15 cellular contexts compared by ENCODE assay signal in genomic region chr18:35573531-35573930, GRCh38. TPM values are rescaled to one million over a fixed set of nuclear protein-coding genes. Genes with fewer than 3 reads are reported as not detected.
DNase-seq lines count a peak whose midpoint lies in the region; ATAC-seq and TF ChIP-seq lines count a peak whose summit lies in the region.
"Had no signal": no experiment of that assay in that cellular context is flagged by ENCODE, and none has a peak within 500 bp of the region (broad histone marks: within the 10 kb centered on the region; RNA-seq: fewer than 3 reads in every experiment).

No MANE protein-coding gene starts in this region.

- H3K4me1 Mint-ChIP-seq in CD4-positive, alpha-beta T cell (ENCODE audit: low read depth), result peaks cover 13% of the 10 kb centered on the region
- H3K4me1 Mint-ChIP-seq in activated naive CD8-positive, alpha-beta T cell treated with anti-CD3 and anti-CD28 coated beads, Interleukin-2, amount 50 U/mL, for 24 hours, result peaks cover 34% of the 10 kb centered on the region
- no peaks in the 10 kb centered on the region for H3K4me1 Mint-ChIP-seq in WTC11
- H3K4me1 Mint-ChIP-seq: mesothelial cell of epicardium had no signal

- no peak overlapping the region for H3K4me3 Mint-ChIP-seq in CD4-positive, alpha-beta T cell
- no peak overlapping the region for H3K4me3 Mint-ChIP-seq in activated naive CD8-positive, alpha-beta T cell treated with anti-CD3 and anti-CD28 coated beads, Interleukin-2, amount 50 U/mL, for 24 hours
- H3K4me3 Mint-ChIP-seq in WTC11, result no peak overlapping the region
- H3K4me3 Mint-ChIP-seq: activated CD4-positive, alpha-beta memory T cell treated with anti-CD3 and anti-CD28 coated beads for 36 hours; mesothelial cell of epicardium had no signal

- H3K9me3 ChIP-seq in CD4-positive, alpha-beta T cell (ENCODE audit: control insufficient read depth, low read length), result no peaks in the 10 kb centered on the region
- no peaks in the 10 kb centered on the region for H3K9me3 ChIP-seq in lower lobe of right lung

- POLR2A ChIA-PET in CD4-positive, alpha-beta T cell (lab: Charles Lee), result interaction anchor here (1.2 kb wide), 2 partner anchors 9 to 76 kb away, joined by 6 read pairs; partner anchors contain the start of gene INO80C
- POLR2A ChIA-PET in WTC11 (lab: Charles Lee), result no interaction called here

- CTCF ChIA-PET in CD4-positive, alpha-beta T cell (lab: Charles Lee), result no interaction called here
- CTCF ChIA-PET in WTC11 (lab: Charles Lee), result no interaction called here

- DNase-seq in CD4-positive, alpha-beta T cell, result no peak
- no peak for DNase-seq in activated naive CD8-positive, alpha-beta T cell treated with anti-CD3 and anti-CD28 coated beads, Interleukin-2, amount 50 U/mL, for 24 hours
- no peak for DNase-seq in amygdala (lab: John Stamatoyannopoulos, UW)
- no peak for DNase-seq in lower lobe of right lung
- DNase-seq in WTC11 (ENCODE audit: low spot score), result no peak
- no peak for DNase-seq in SW480 (ENCODE audit: low spot score)
- DNase-seq: ACHN; activated CD4-positive, alpha-beta memory T cell treated with anti-CD3 and anti-CD28 coated beads for 36 hours; amniotic stem cell; hippocampal formation; NCI-H1048 had no signal

- no peaks in the 10 kb centered on the region for H3K36me3 ChIP-seq in lower lobe of right lung

- H3K27me3 ChIP-seq in CD4-positive, alpha-beta T cell (ENCODE audit: control insufficient read depth, insufficient read depth, low read length), result no peaks in the 10 kb centered on the region
- H3K27me3 ChIP-seq in lower lobe of right lung (ENCODE audit: low read depth), result no peaks in the 10 kb centered on the region

- no peak overlapping the region for H3K27ac Mint-ChIP-seq in CD4-positive, alpha-beta T cell
- no peak overlapping the region for H3K27ac Mint-ChIP-seq in activated naive CD8-positive, alpha-beta T cell treated with anti-CD3 and anti-CD28 coated beads, Interleukin-2, amount 50 U/mL, for 24 hours
- H3K27ac Mint-ChIP-seq in WTC11, result no peak overlapping the region
- H3K27ac Mint-ChIP-seq: activated CD4-positive, alpha-beta memory T cell treated with anti-CD3 and anti-CD28 coated beads for 36 hours; mesothelial cell of epicardium had no signal

- H3K4me1 ChIP-seq in lower lobe of right lung, result no peaks in the 10 kb centered on the region

- TF ChIP-seq CTCF in CD4-positive, alpha-beta T cell (IDR thresholded peaks at IDR 0.05), result no peak
- TF ChIP-seq CTCF in lower lobe of right lung (IDR thresholded peaks at IDR 0.05), result no peak
- no peak for TF ChIP-seq CTCF in WTC11 (IDR thresholded peaks at IDR 0.05)

- ATAC-seq in CD4-positive, alpha-beta T cell (ENCODE audit: poor library complexity), result peak; percentile 34
- peak; percentile 44 for ATAC-seq in GM18907 (IDR thresholded peaks at IDR 0.05; ENCODE audit: unreplicated experiment)
- ATAC-seq in HG02938 (IDR thresholded peaks at IDR 0.05; ENCODE audit: unreplicated experiment), result peak; percentile 35
- ATAC-seq in activated naive CD8-positive, alpha-beta T cell treated with anti-CD3 and anti-CD28 coated beads, Interleukin-2, amount 50 U/mL, for 24 hours, result peak; percentile 37
- ATAC-seq in lower lobe of right lung, result no peak
- no peak for ATAC-seq in WTC11
- ATAC-seq: SK-N-SH treated with all-trans-retinoic acid at 6 μM for 48 hours had no signal

- no peaks in the 10 kb centered on the region for H3K36me3 Mint-ChIP-seq in CD4-positive, alpha-beta T cell (ENCODE audit: low read depth)
- peaks cover 6% of the 10 kb centered on the region for H3K36me3 Mint-ChIP-seq in activated naive CD8-positive, alpha-beta T cell treated with anti-CD3 and anti-CD28 coated beads, Interleukin-2, amount 50 U/mL, for 24 hours (ENCODE audit: low read depth)
- peaks cover 8% of the 10 kb centered on the region; the same call in 1 of the 2 replicates for H3K36me3 Mint-ChIP-seq in WTC11
- H3K36me3 Mint-ChIP-seq: activated CD4-positive, alpha-beta memory T cell treated with anti-CD3 and anti-CD28 coated beads for 36 hours; mesothelial cell of epicardium had no signal

- H3K27me3 Mint-ChIP-seq in CD4-positive, alpha-beta T cell, result peaks cover 11% of the 10 kb centered on the region
- peaks cover 4% of the 10 kb centered on the region for H3K27me3 Mint-ChIP-seq in activated naive CD8-positive, alpha-beta T cell treated with anti-CD3 and anti-CD28 coated beads, Interleukin-2, amount 50 U/mL, for 24 hours
- H3K27me3 Mint-ChIP-seq in WTC11 (ENCODE audit: low read depth), result peaks cover under 1% of the 10 kb centered on the region

- intact Hi-C loops in CD4-positive, alpha-beta T cell (cut with DNase I, micrococcal nuclease), result no loop called here
- intact Hi-C loops in lower lobe of right lung (cut with DNase I), result no loop called here

- no peak overlapping the region for H3K27ac ChIP-seq in CD4-positive, alpha-beta T cell (ENCODE audit: low read depth, low read length)
- no peak overlapping the region for H3K27ac ChIP-seq in lower lobe of right lung

- peaks cover 2% of the 10 kb centered on the region for H3K9me3 Mint-ChIP-seq in CD4-positive, alpha-beta T cell
- peaks cover 7% of the 10 kb centered on the region for H3K9me3 Mint-ChIP-seq in activated naive CD8-positive, alpha-beta T cell treated with anti-CD3 and anti-CD28 coated beads, Interleukin-2, amount 50 U/mL, for 24 hours
- H3K9me3 Mint-ChIP-seq in WTC11, result peaks cover 17% of the 10 kb centered on the region

- no peak overlapping the region for H3K4me3 ChIP-seq in lower lobe of right lung

TF ChIP-seq in WTC11, 78 proteins besides CTCF, POLR2A, EP300 and RAD21:
- TF ChIP-seq ZNF121 (CRISPR knock-in tag; IDR thresholded peaks at IDR 0.05), result no peak
- TF ChIP-seq NR1H2 (CRISPR knock-in tag; IDR thresholded peaks at IDR 0.05), result no peak
- TF ChIP-seq CBFB (CRISPR knock-in tag; IDR thresholded peaks at IDR 0.05; ENCODE audit: low read depth), result no peak
- TF ChIP-seq ZNF423 (CRISPR knock-in tag; IDR thresholded peaks at IDR 0.05), result no peak
- no peak for TF ChIP-seq RELA (CRISPR knock-in tag; IDR thresholded peaks at IDR 0.05; ENCODE audit: borderline replicate concordance)
- TF ChIP-seq ZNF671 (CRISPR knock-in tag; IDR thresholded peaks at IDR 0.05), result no peak
- TF ChIP-seq ERG (CRISPR knock-in tag; IDR thresholded peaks at IDR 0.05), result no peak
- TF ChIP-seq CREM (CRISPR knock-in tag; IDR thresholded peaks at IDR 0.05), result no peak
- no peak for TF ChIP-seq GTF2I (CRISPR knock-in tag; conservative IDR thresholded peaks at IDR 0.05)

RNA-seq across cellular contexts. Expression of gene GALNT1, which starts 8.0 kb away (rescaled TPM):
- 10 to 100 TPM; 16.1 to 17.9 TPM for total RNA-seq in CD4-positive, alpha-beta T cell
- total RNA-seq in lower lobe of right lung, result 57.2 TPM
- 63.1 to 80.1 TPM (median 71.7 TPM) in 3 replicates for total RNA-seq in WTC11 (2021)

Comparison
In these comparisons a context has a peak if more than half of its experiments do, and no peak if none do; other contexts are left out.
1. ATAC-seq: peak in CD4-positive, alpha-beta T cell (single experiment), GM18907 (single experiment), HG02938 (single experiment) and activated naive CD8-positive, alpha-beta T cell treated with anti-CD3 and anti-CD28 coated beads, Interleukin-2, amount 50 U/mL, for 24 hours (single experiment); none in lower lobe of right lung (0 of 2) and WTC11 (single experiment).